ENCODE assay signal across 21 cellular contexts in the genomic region with DNA sequence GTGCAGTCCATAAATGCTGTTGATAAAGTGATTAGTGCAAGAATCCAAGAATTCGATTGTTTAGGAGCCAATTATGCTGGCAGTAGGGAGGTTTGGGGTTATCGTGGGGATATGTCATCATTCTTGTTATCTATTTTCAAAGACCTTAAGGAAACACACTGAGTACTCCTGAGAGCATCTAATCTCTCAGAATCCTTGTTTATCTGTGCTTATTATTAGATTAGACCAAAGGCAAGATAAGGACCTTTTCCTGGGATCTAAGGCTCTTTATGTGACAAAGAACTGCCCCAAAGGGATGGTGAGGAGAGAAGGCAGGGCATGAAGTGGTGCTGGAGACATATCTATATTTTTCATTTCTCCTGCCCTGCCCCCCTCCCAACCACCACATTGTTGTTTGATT.
"Had no signal": no experiment of that assay in that cellular context is flagged by ENCODE, and none has a peak within 500 bp of the region (broad histone marks: within the 10 kb centered on the region; RNA-seq: fewer than 3 reads in every experiment).

No MANE protein-coding gene starts in this region.

- H3K4me1 ChIP-seq: pancreas had no signal

- H3K9me3 ChIP-seq: pancreas, testis, transverse colon had no signal

- FAIRE-seq: bronchial epithelial cell, colon, islet of Langerhans, pancreas had no signal

- H3K27me3 ChIP-seq: heart left ventricle, pancreas, right atrium auricular region, testis, transverse colon had no signal

- H3K4me3 ChIP-seq: heart left ventricle, left ventricle myocardium inferior, pancreas, right atrium auricular region, testis, transverse colon had no signal

- DNase-seq: activated CD4-positive, alpha-beta T cell treated with anti-CD3 and anti-CD28 coated beads for 36 hours; activated CD4-positive, CD25-positive, alpha-beta regulatory T cell; activated CD8-positive, alpha-beta memory T cell treated with anti-CD3 and anti-CD28 coated beads, Interleukin-2, amount 10 ng/mL, durations not matched to agents 7 days and 5 days; activated CD8-positive, alpha-beta T cell treated with anti-CD3 and anti-CD28 coated beads, Interleukin-2, amount 10 ng/mL, durations not matched to agents 7 days and 5 days; activated naive CD8-positive, alpha-beta T cell treated with anti-CD3 and anti-CD28 coated beads, Interleukin-2, amount 50 U/mL, for 24 hours; activated T-cell treated with anti-CD3 and anti-CD28 coated beads, Interleukin-2, amount 50 U/mL, for 48 hours; dermis blood vessel endothelial cell; effector CD8-positive, alpha-beta T cell; naive B cell; stimulated activated CD4-positive, alpha-beta T cell treated with anti-CD3 and anti-CD28 coated beads, Interleukin-15, amount 100 ng/mL, for 24 hours; stimulated activated naive CD4-positive, alpha-beta T cell treated with Interleukin-2 at 50 U/mL for 16 hours; T-cell had no signal

- ATAC-seq: activated CD4-positive, alpha-beta T cell treated with anti-CD3 and anti-CD28 coated beads for 36 hours; activated CD8-positive, alpha-beta memory T cell treated with anti-CD3 and anti-CD28 coated beads, Interleukin-2, amount 10 ng/mL, durations not matched to agents 7 days and 5 days; activated CD8-positive, alpha-beta T cell treated with anti-CD3 and anti-CD28 coated beads, Interleukin-2, amount 10 ng/mL, durations not matched to agents 7 days and 5 days; activated naive CD8-positive, alpha-beta T cell treated with anti-CD3 and anti-CD28 coated beads, Interleukin-2, amount 50 U/mL, for 24 hours; T-cell had no signal

- H3K36me3 ChIP-seq: heart left ventricle, left ventricle myocardium inferior, pancreas, right atrium auricular region, transverse colon had no signal

- H3K27ac ChIP-seq: pancreas, right atrium auricular region, testis had no signal
